1 cellular context compared by ENCODE assay signal in the genomic region with DNA sequence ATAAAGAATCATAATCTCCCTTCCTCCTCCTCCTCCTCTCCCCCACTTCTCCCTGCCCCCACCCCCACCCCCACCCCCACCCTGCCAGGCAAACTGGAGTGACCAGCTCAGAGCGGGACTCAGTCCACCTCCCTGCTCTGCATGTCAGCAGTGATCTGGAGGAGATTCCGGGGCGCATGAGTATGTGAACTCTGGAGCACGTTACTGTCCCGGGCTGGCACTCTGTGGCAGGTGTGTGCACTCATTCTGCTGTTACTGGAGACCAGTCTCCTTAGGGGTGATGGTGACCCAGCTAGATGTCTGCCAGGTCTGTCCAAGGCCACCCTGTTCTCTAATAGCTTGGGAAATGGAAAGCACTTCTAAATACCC.
TF ChIP-seq lines count a peak whose summit lies in the region.

No MANE protein-coding gene starts in this region.

TF ChIP-seq in IMR-90, 13 proteins besides CTCF, POLR2A, EP300 and RAD21:
- TF ChIP-seq USF2 (IDR thresholded peaks at IDR 0.05; ENCODE audit: low read depth, low read length), result no peak
- TF ChIP-seq BHLHE40 (IDR thresholded peaks at IDR 0.05; ENCODE audit: low read depth, low read length), result no peak
- no peak for TF ChIP-seq NFE2L2 (IDR thresholded peaks at IDR 0.05; ENCODE audit: low read depth, low read length)
- no peak for TF ChIP-seq FOS (IDR thresholded peaks at IDR 0.05; ENCODE audit: low read depth, low read length)
